19 cellular contexts compared by ENCODE assay signal in genomic region chr7:141369422-141369821, GRCh38.
A peak's percentile ranks its signal among the peaks of the same experiment; 100 is the strongest.
DNase-seq lines count a peak whose midpoint lies in the region; TF ChIP-seq lines count a peak whose summit lies in the region.
"Had no signal": no experiment of that assay in that cellular context is flagged by ENCODE, and none has a peak within 500 bp of the region (broad histone marks: within the 10 kb centered on the region; RNA-seq: fewer than 3 reads in every experiment).

No MANE protein-coding gene starts in this region.

- TF ChIP-seq POLR2A in thyroid gland (IDR thresholded peaks at IDR 0.05), result peak in 1 of 2 donors; percentile 30

- H3K27me3 ChIP-seq in layer of hippocampus (ENCODE audit: control insufficient read depth, insufficient read depth, low read length), result no peaks in the 10 kb centered on the region
- H3K27me3 ChIP-seq in thyroid gland, result no peaks in the 10 kb centered on the region
- H3K27me3 ChIP-seq: foreskin keratinocyte had no signal

- intact Hi-C loops in thyroid gland (cut with DNase I), result no loop called here

- TF ChIP-seq CTCF in thyroid gland (IDR thresholded peaks at IDR 0.05), result no peak

- WGBS in thyroid gland, 2 donors, result 18 to 19% methylated on average over 4 of the region's 4 CpGs

- H3K9me3 ChIP-seq in thyroid gland, result no peaks in the 10 kb centered on the region

- no peaks in the 10 kb centered on the region for H3K36me3 ChIP-seq in thyroid gland

- no peak overlapping the region for H3K4me3 ChIP-seq in thyroid gland (replicated peaks in 1 of 3)

- H3K27ac ChIP-seq in layer of hippocampus (ENCODE audit: low read depth, low read length) (peak overlapping the region; percentile 11), thyroid gland (peak overlapping the region; percentile 68 to 88 (median 80))
- H3K27ac ChIP-seq: foreskin keratinocyte had no signal

- DNase-seq in NCI-H345 (lab: John Stamatoyannopoulos, UW) (peak; percentile 47), NCI-H345 treated with DMSO at 0.1 percent for 48 hours (lab: John Stamatoyannopoulos, UW; ENCODE audit: unreplicated experiment) (no peak), cerebellar cortex (ENCODE audit: low spot score) (peak; percentile 22), thyroid gland (peak; percentile 89 to 92), NCI-H524 treated with DMSO at 0.1 percent for 48 hours (lab: John Stamatoyannopoulos, UW) (no peak), D341Med (ENCODE audit: low spot score) (no peak), NCI-H2227 treated with DMSO at 0.1 percent for 48 hours (lab: John Stamatoyannopoulos, UW) (no peak)
- DNase-seq: ACHN; activated CD4-positive, CD25-positive, alpha-beta regulatory T cell treated with anti-CD3 and anti-CD28 coated beads, Interleukin-2, amount 50 U/mL, for 72 hours; activated CD8-positive, alpha-beta memory T cell treated with anti-CD3 and anti-CD28 coated beads, Interleukin-2, amount 10 ng/mL, durations not matched to agents 7 days and 5 days; activated naive CD4-positive, alpha-beta T cell; CD8-positive, alpha-beta memory T cell; effector memory CD8-positive, alpha-beta T cell; foreskin keratinocyte; GF-D8; NCI-H1417; SHP77 treated with DMSO at 0.1 percent for 48 hours; T-helper 2 cell had no signal

- peaks cover 44 to 54% of the 10 kb centered on the region in 2 donors for H3K4me1 ChIP-seq in thyroid gland
- H3K4me1 ChIP-seq: foreskin keratinocyte had no signal

Comparison
In these comparisons a context has a peak if more than half of its experiments do, and no peak if none do; other contexts are left out.
1. DNase-seq: peak in NCI-H345 (single experiment), cerebellar cortex (single experiment) and thyroid gland (2 of 2); none in NCI-H345 treated with DMSO at 0.1 percent for 48 hours (single experiment), NCI-H524 treated with DMSO at 0.1 percent for 48 hours (single experiment), D341Med (single experiment) and NCI-H2227 treated with DMSO at 0.1 percent for 48 hours (single experiment).